Comparison of ENCODE assay signal across 7 cellular contexts in genomic region chr15:101188517-101189340, GRCh38.
DNase-seq lines count a peak whose midpoint lies in the region; ATAC-seq, FAIRE-seq and TF ChIP-seq lines count a peak whose summit lies in the region.

No MANE protein-coding gene starts in this region.

- H3K27ac ChIP-seq in duodenal mucosa (ENCODE audit: low read depth, low read length) (peak overlapping the region; percentile 3), neural progenitor cell (no peak overlapping the region), small intestine (ENCODE audit: low read depth in 1 of 2, low read length in 1 of 2) (peak overlapping the region in 1 of 2 donors; percentile 89)

- H3K4me3 Mint-ChIP-seq in neural progenitor cell = no peak overlapping the region

- no peak overlapping the region for H2AFZ ChIP-seq in neural progenitor cell (replicated peaks)

- FAIRE-seq in small intestine (lab: Jason Lieb, UNC) = no peak

- H3K4me2 ChIP-seq in neural progenitor cell = no peak overlapping the region

- H3K79me2 ChIP-seq in neural progenitor cell (ENCODE audit: low read depth) = peaks cover 92% of the 10 kb centered on the region

- H3K4me1 ChIP-seq in duodenal mucosa (ENCODE audit: control insufficient read depth in 1 of 2, insufficient read depth in 2 of 2, low read length in 2 of 2) (peaks cover 0 to 8% of the 10 kb centered on the region in 2 donors), neural progenitor cell (peaks cover 17% of the 10 kb centered on the region), small intestine (ENCODE audit: control insufficient read depth in 2 of 2, insufficient read depth in 1 of 2, low read depth in 1 of 2, low read length in 1 of 2) (peaks cover 0 to 9% of the 10 kb centered on the region in 2 donors)

- DNase-seq in HPDE6-E6E7 (ENCODE audit: extremely low spot score) (peak; percentile 46), neural progenitor cell (ENCODE audit: low spot score) (no peak), small intestine (no peak), KG1 (lab: John Stamatoyannopoulos, UW) (no peak)

- H4K20me1 ChIP-seq in neural progenitor cell (ENCODE audit: low read depth) = peaks cover 61% of the 10 kb centered on the region

- no peaks in the 10 kb centered on the region for H3K27me3 Mint-ChIP-seq in neural progenitor cell (ENCODE audit: insufficient read depth, low read depth)

- H3K4me1 Mint-ChIP-seq in neural progenitor cell = peaks cover 42% of the 10 kb centered on the region

- H3K9me3 ChIP-seq in duodenal mucosa (ENCODE audit: control insufficient read depth in 1 of 2, low read length in 2 of 2) (no peaks in the 10 kb centered on the region), neural progenitor cell (ENCODE audit: low read depth) (no peaks in the 10 kb centered on the region), small intestine (ENCODE audit: control insufficient read depth, low read depth) (no peaks in the 10 kb centered on the region)

- peak overlapping the region; percentile 15 for H3K27ac Mint-ChIP-seq in neural progenitor cell

- H3K9ac ChIP-seq in duodenal mucosa (ENCODE audit: low read depth in 1 of 2, low read length in 2 of 2) (no peak overlapping the region), neural progenitor cell (no peak overlapping the region)

- WGBS in small intestine, 3 donors = 66 to 87% (median 82%) methylated on average over 24 to 28 of the region's 28 CpGs

- H3K36me3 ChIP-seq in duodenal mucosa (ENCODE audit: control insufficient read depth in 1 of 2, insufficient read depth in 2 of 2, low read length in 2 of 2) = peaks cover 0 to under 1% of the 10 kb centered on the region in 2 donors
- no peaks in the 10 kb centered on the region for H3K36me3 ChIP-seq in neural progenitor cell
- no peaks in the 10 kb centered on the region for H3K36me3 ChIP-seq in small intestine (ENCODE audit: control insufficient read depth in 2 of 2, insufficient read depth in 2 of 2, low read length in 2 of 2)

- H3K9me3 Mint-ChIP-seq in neural progenitor cell = peaks cover 3% of the 10 kb centered on the region

- peaks cover 15% of the 10 kb centered on the region for H3K36me3 Mint-ChIP-seq in neural progenitor cell

- no peak for TF ChIP-seq CTCF in neural progenitor cell (IDR thresholded peaks at IDR 0.05)

- ATAC-seq in GM19467 (IDR thresholded peaks at IDR 0.05; ENCODE audit: unreplicated experiment) = peak; percentile 38
- no peak for ATAC-seq in GM19455 (IDR thresholded peaks at IDR 0.05; ENCODE audit: unreplicated experiment)

- H3F3A ChIP-seq in neural progenitor cell (ENCODE audit: low read depth) = no peaks in the 10 kb centered on the region

- H3K27me3 ChIP-seq in duodenal mucosa (ENCODE audit: control insufficient read depth in 1 of 2, insufficient read depth in 2 of 2, low read length in 2 of 2) (no peaks in the 10 kb centered on the region), neural progenitor cell (no peaks in the 10 kb centered on the region), small intestine (ENCODE audit: control insufficient read depth in 2 of 2, insufficient read depth in 2 of 2, low read length in 2 of 2) (no peaks in the 10 kb centered on the region)

- H3K4me3 ChIP-seq in duodenal mucosa (ENCODE audit: low read depth in 1 of 2, low read length in 2 of 2) = peak overlapping the region; percentile 15 to 43
- no peak overlapping the region for H3K4me3 ChIP-seq in neural progenitor cell
- H3K4me3 ChIP-seq in small intestine (ENCODE audit: low read depth in 1 of 2, low read length in 2 of 2) = no peak overlapping the region

Comparison
In these comparisons a context has a peak if more than half of its experiments do, and no peak if none do; other contexts are left out.
1. H3K4me3 ChIP-seq: peak in duodenal mucosa (2 of 2); none in neural progenitor cell (single experiment) and small intestine (0 of 2).